ENCODE assay signal across 33 cellular contexts in the genomic region with DNA sequence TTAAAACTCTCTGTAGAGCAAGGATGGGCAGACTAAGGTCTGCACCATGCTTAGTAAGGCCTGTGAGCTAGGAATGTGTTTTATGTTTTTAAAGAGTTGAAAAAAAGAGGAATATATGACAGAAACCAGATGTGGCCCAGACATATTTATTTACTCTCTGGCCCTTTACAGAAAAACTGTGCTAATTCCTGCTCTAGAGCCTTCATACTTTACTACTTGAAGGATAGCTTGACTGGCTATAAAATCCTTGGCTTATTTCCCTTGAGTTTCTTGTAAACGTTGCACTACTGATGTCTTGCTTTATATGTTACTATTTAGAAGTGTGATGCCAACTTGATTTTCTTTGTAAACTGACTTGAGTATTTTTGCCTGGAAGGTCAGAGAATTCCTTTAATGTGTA. TPM values are rescaled to one million over a fixed set of nuclear protein-coding genes. Genes with fewer than 3 reads are reported as not detected.
DNase-seq lines count a peak whose midpoint lies in the region; FAIRE-seq and TF ChIP-seq lines count a peak whose summit lies in the region.
"Had no signal": no experiment of that assay in that cellular context is flagged by ENCODE, and none has a peak within 500 bp of the region (broad histone marks: within the 10 kb centered on the region; RNA-seq: fewer than 3 reads in every experiment).

No MANE protein-coding gene starts in this region.

- no peaks in the 10 kb centered on the region for H4K20me1 ChIP-seq in smooth muscle cell (ENCODE audit: low read depth)

- H3K9me3 Mint-ChIP-seq in CD14-positive monocyte = no peaks in the 10 kb centered on the region
- no peaks in the 10 kb centered on the region for H3K9me3 Mint-ChIP-seq in activated CD4-positive, alpha-beta memory T cell treated with anti-CD3 and anti-CD28 coated beads, Interleukin-2, amount 10 ng/mL, durations not matched to agents 7 days and 5 days
- H3K9me3 Mint-ChIP-seq: activated CD8-positive, alpha-beta T cell treated with anti-CD3 and anti-CD28 coated beads for 36 hours; activated naive CD8-positive, alpha-beta T cell treated with anti-CD3 and anti-CD28 coated beads for 36 hours; CD8-positive, alpha-beta T cell; nephron progenitor cell; stimulated activated effector memory CD8-positive, alpha-beta T cell treated with anti-CD3 and anti-CD28 coated beads, Interleukin-12 subunit alpha, Interleukin-12 subunit beta, amount 100 ng/mL, for 72 hours had no signal

- no peak for TF ChIP-seq CTCF in smooth muscle cell (IDR thresholded peaks at IDR 0.05; ENCODE audit: borderline replicate concordance, insufficient read depth, poor library complexity, severe bottlenecking)
- TF ChIP-seq CTCF in CD14-positive monocyte (IDR thresholded peaks at IDR 0.05) = no peak

- DNase-seq in GM04504 (ENCODE audit: low read depth) = peak; percentile 42
- peak; percentile 52 for DNase-seq in adipocyte (ENCODE audit: low read depth)
- DNase-seq in smooth muscle cell (lab: John Stamatoyannopoulos, UW; ENCODE audit: unreplicated experiment) = no peak
- no peak for DNase-seq in frontal cortex (ENCODE audit: low spot score in 2 of 2)
- DNase-seq in NCI-H2029 (lab: John Stamatoyannopoulos, UW) = no peak
- DNase-seq in CD14-positive monocyte (ENCODE audit: low spot score) = no peak
- DNase-seq in activated CD4-positive, alpha-beta memory T cell treated with anti-CD3 and anti-CD28 coated beads, Interleukin-2, amount 10 ng/mL, durations not matched to agents 7 days and 5 days = no peak
- DNase-seq: activated CD4-positive, alpha-beta T cell treated with anti-CD3 and anti-CD28 coated beads for 1 hour; activated CD8-positive, alpha-beta T cell treated with anti-CD3 and anti-CD28 coated beads for 36 hours; activated naive CD8-positive, alpha-beta T cell treated with anti-CD3 and anti-CD28 coated beads for 36 hours; CD8-positive, alpha-beta T cell; central memory CD4-positive, alpha-beta T cell; dermis blood vessel endothelial cell; DMS 273 treated with DMSO at 0.1 percent for 48 hours; glutamatergic neuron; kidney glomerular epithelial cell; lower lobe of right lung; MG63; mucosa of descending colon; NCI-H1105 treated with DMSO at 0.1 percent for 48 hours; NCI-H2081; NCI-H226; nephron progenitor cell; pancreas; right lobe of liver; SJCRH30; stimulated activated CD4-positive, alpha-beta T cell treated with anti-CD3 and anti-CD28 coated beads, Interleukin-4, amount 100 ng/mL, for 24 hours had no signal

- H3K4me1 Mint-ChIP-seq in CD14-positive monocyte = no peaks in the 10 kb centered on the region
- peaks cover 25% of the 10 kb centered on the region for H3K4me1 Mint-ChIP-seq in activated CD4-positive, alpha-beta memory T cell treated with anti-CD3 and anti-CD28 coated beads, Interleukin-2, amount 10 ng/mL, durations not matched to agents 7 days and 5 days
- H3K4me1 Mint-ChIP-seq: nephron progenitor cell had no signal

- no peak overlapping the region for H3K27ac Mint-ChIP-seq in CD14-positive monocyte
- no peak overlapping the region for H3K27ac Mint-ChIP-seq in activated CD4-positive, alpha-beta memory T cell treated with anti-CD3 and anti-CD28 coated beads, Interleukin-2, amount 10 ng/mL, durations not matched to agents 7 days and 5 days
- H3K27ac Mint-ChIP-seq: activated CD8-positive, alpha-beta T cell treated with anti-CD3 and anti-CD28 coated beads for 36 hours; activated naive CD8-positive, alpha-beta T cell treated with anti-CD3 and anti-CD28 coated beads for 36 hours; CD8-positive, alpha-beta T cell; nephron progenitor cell; stimulated activated effector memory CD8-positive, alpha-beta T cell treated with anti-CD3 and anti-CD28 coated beads, Interleukin-12 subunit alpha, Interleukin-12 subunit beta, amount 100 ng/mL, for 72 hours had no signal

- CTCF ChIA-PET in activated CD4-positive, alpha-beta memory T cell treated with anti-CD3 and anti-CD28 coated beads, Interleukin-2, amount 10 ng/mL, durations not matched to agents 7 days and 5 days (lab: Charles Lee) = interaction anchor here (1.8 kb wide), 1 partner anchor 99 kb away, joined by 5 read pairs; no protein-coding TSS in a partner anchor

- peak overlapping the region; percentile 51 for H3K27ac ChIP-seq in smooth muscle cell (ENCODE audit: low read depth)
- H3K27ac ChIP-seq: lower lobe of right lung, pancreas, right lobe of liver, SJCRH30 had no signal

- H3K79me2 ChIP-seq in smooth muscle cell (ENCODE audit: low read depth) = no peaks in the 10 kb centered on the region

- 8% methylated on average over 1 of the region's 1 CpG for WGBS in smooth muscle cell (ENCODE audit: low lambda C conversion rate)

- H3K36me3 Mint-ChIP-seq in CD14-positive monocyte = peaks cover 47 to 63% of the 10 kb centered on the region in 2 donors
- H3K36me3 Mint-ChIP-seq in activated CD4-positive, alpha-beta memory T cell treated with anti-CD3 and anti-CD28 coated beads, Interleukin-2, amount 10 ng/mL, durations not matched to agents 7 days and 5 days (ENCODE audit: low read depth) = peaks cover 32% of the 10 kb centered on the region

- H3K4me1 ChIP-seq in adipocyte (ENCODE audit: control insufficient read depth, insufficient read depth, low read length) (no peaks in the 10 kb centered on the region), smooth muscle cell (ENCODE audit: low read depth) (peaks cover 5% of the 10 kb centered on the region)
- H3K4me1 ChIP-seq: HAP-1, lower lobe of right lung, pancreas, right lobe of liver, SJCRH30 had no signal

- peak overlapping the region; percentile 51 for H3K4me2 ChIP-seq in smooth muscle cell

- no peaks in the 10 kb centered on the region for H3K27me3 Mint-ChIP-seq in CD14-positive monocyte (ENCODE audit: low read depth in 3 of 3)
- no peaks in the 10 kb centered on the region for H3K27me3 Mint-ChIP-seq in activated CD4-positive, alpha-beta memory T cell treated with anti-CD3 and anti-CD28 coated beads, Interleukin-2, amount 10 ng/mL, durations not matched to agents 7 days and 5 days
- H3K27me3 Mint-ChIP-seq: activated CD8-positive, alpha-beta T cell treated with anti-CD3 and anti-CD28 coated beads for 36 hours; activated naive CD8-positive, alpha-beta T cell treated with anti-CD3 and anti-CD28 coated beads for 36 hours had no signal

- POLR2A ChIA-PET in activated CD4-positive, alpha-beta memory T cell treated with anti-CD3 and anti-CD28 coated beads, Interleukin-2, amount 10 ng/mL, durations not matched to agents 7 days and 5 days (lab: Charles Lee) = interaction anchor here (1.1 kb wide), 1 partner anchor 33 kb away, joined by 3 read pairs; no protein-coding TSS in a partner anchor

- no peaks in the 10 kb centered on the region for H3K36me3 ChIP-seq in adipocyte (ENCODE audit: control insufficient read depth, insufficient read depth, low read length, severe bottlenecking)
- no peaks in the 10 kb centered on the region for H3K36me3 ChIP-seq in smooth muscle cell (ENCODE audit: low read depth)
- H3K36me3 ChIP-seq: HAP-1, pancreas, SJCRH30 had no signal

- no peak overlapping the region for H3K4me3 ChIP-seq in adipocyte (ENCODE audit: low read length)
- H3K4me3 ChIP-seq in smooth muscle cell = no peak overlapping the region
- H3K4me3 ChIP-seq: HAP-1, lower lobe of right lung, MG63, mucosa of descending colon, pancreas, right lobe of liver, SJCRH30 had no signal

- no peaks in the 10 kb centered on the region for H3K9me3 ChIP-seq in adipocyte (ENCODE audit: control insufficient read depth, low read length)
- H3K9me3 ChIP-seq in smooth muscle cell (replicated peaks; ENCODE audit: low read depth) = no peaks in the 10 kb centered on the region
- H3K9me3 ChIP-seq: HAP-1, lower lobe of right lung, MG63, mucosa of descending colon, pancreas, right lobe of liver, SJCRH30 had no signal

- FAIRE-seq in islet of Langerhans (lab: Jason Lieb, UNC) = peak; percentile 87
- FAIRE-seq in frontal cortex (lab: Jason Lieb, UNC) = no peak
- FAIRE-seq: astrocyte had no signal

- no peak overlapping the region for H3K4me3 Mint-ChIP-seq in CD14-positive monocyte
- H3K4me3 Mint-ChIP-seq in activated CD4-positive, alpha-beta memory T cell treated with anti-CD3 and anti-CD28 coated beads, Interleukin-2, amount 10 ng/mL, durations not matched to agents 7 days and 5 days = no peak overlapping the region
- H3K4me3 Mint-ChIP-seq: activated CD8-positive, alpha-beta T cell treated with anti-CD3 and anti-CD28 coated beads for 36 hours; activated naive CD8-positive, alpha-beta T cell treated with anti-CD3 and anti-CD28 coated beads for 36 hours; CD8-positive, alpha-beta T cell; nephron progenitor cell; stimulated activated effector memory CD8-positive, alpha-beta T cell treated with anti-CD3 and anti-CD28 coated beads, Interleukin-12 subunit alpha, Interleukin-12 subunit beta, amount 100 ng/mL, for 72 hours had no signal

- H3K9ac ChIP-seq in adipocyte (ENCODE audit: low read length) (no peak overlapping the region), smooth muscle cell (ENCODE audit: low read depth) (no peak overlapping the region)

- intact Hi-C loops in CD14-positive monocyte (cut with micrococcal nuclease) = no loop called here

- H2AFZ ChIP-seq in smooth muscle cell (ENCODE audit: low read depth) = no peak overlapping the region

- H3K27me3 ChIP-seq in adipocyte (replicated peaks; ENCODE audit: control insufficient read depth, insufficient read depth, low read length) = no peaks in the 10 kb centered on the region
- no peaks in the 10 kb centered on the region for H3K27me3 ChIP-seq in smooth muscle cell (ENCODE audit: low read depth)
- H3K27me3 ChIP-seq: MG63, pancreas, right lobe of liver, SJCRH30 had no signal

- peaks cover 9% of the 10 kb centered on the region for H3F3A ChIP-seq in smooth muscle cell (ENCODE audit: low read depth)

RNA-seq across cellular contexts. Expression of gene CTBS, which starts 33.5 kb away (rescaled TPM):
- total RNA-seq in smooth muscle cell = 19.4 and 37.7 TPM in 2 replicates
- polyA plus RNA-seq in smooth muscle cell = 30.3 and 34.6 TPM in 2 replicates
- 2.0 TPM for total RNA-seq in frontal cortex
- polyA plus RNA-seq in CD14-positive monocyte = 10 to 100 TPM; 44.8 to 62.2 TPM
- total RNA-seq in activated CD4-positive, alpha-beta memory T cell treated with anti-CD3 and anti-CD28 coated beads, Interleukin-2, amount 10 ng/mL, durations not matched to agents 7 days and 5 days = 10 to 100 TPM; 27.2 to 28.1 TPM

RNA-seq across cellular contexts. Expression of gene GNG5, which starts 34.4 kb away (rescaled TPM):
- total RNA-seq in smooth muscle cell (257 and 342 TPM in 2 replicates), frontal cortex (3.3 TPM)
- polyA plus RNA-seq in smooth muscle cell (722 and 772 TPM in 2 replicates), CD14-positive monocyte (100 to 1,000 TPM; 377 to 555 TPM)
- 100 to 1,000 TPM; 122 to 127 TPM for total RNA-seq in activated CD4-positive, alpha-beta memory T cell treated with anti-CD3 and anti-CD28 coated beads, Interleukin-2, amount 10 ng/mL, durations not matched to agents 7 days and 5 days

RNA-seq across cellular contexts. Expression of gene SPATA1, which starts 34.6 kb away (rescaled TPM):
- total RNA-seq in smooth muscle cell (0.27 and 2.3 TPM in 2 replicates), frontal cortex (1.2 TPM)
- polyA plus RNA-seq in smooth muscle cell (0.94 TPM in 1 of 2 replicates, not detected in the other), CD14-positive monocyte (under 1 TPM; 0.40 to 0.43 TPM)
- total RNA-seq in activated CD4-positive, alpha-beta memory T cell treated with anti-CD3 and anti-CD28 coated beads, Interleukin-2, amount 10 ng/mL, durations not matched to agents 7 days and 5 days = 1 to 10 TPM; 4.0 to 4.7 TPM
- total RNA-seq: HT1080, RPMI7951 had no signal

Comparison
In these comparisons a context has a peak if more than half of its experiments do, and no peak if none do; other contexts are left out.
1. DNase-seq: peak in GM04504 (single experiment) and adipocyte (single experiment); none in smooth muscle cell (single experiment), frontal cortex (0 of 2), NCI-H2029 (single experiment), CD14-positive monocyte (single experiment) and activated CD4-positive, alpha-beta memory T cell treated with anti-CD3 and anti-CD28 coated beads, Interleukin-2, amount 10 ng/mL, durations not matched to agents 7 days and 5 days (single experiment).
2. RNA of gene GNG5, which starts 34.4 kb away (total RNA-seq): 257 to 342 TPM in smooth muscle cell and 122 to 127 TPM in activated CD4-positive, alpha-beta memory T cell treated with anti-CD3 and anti-CD28 coated beads, Interleukin-2, amount 10 ng/mL, durations not matched to agents 7 days and 5 days; 3.3 TPM in frontal cortex (single experiment); every median in the first group is over 10 times any median in the second.